In the genomic region with DNA sequence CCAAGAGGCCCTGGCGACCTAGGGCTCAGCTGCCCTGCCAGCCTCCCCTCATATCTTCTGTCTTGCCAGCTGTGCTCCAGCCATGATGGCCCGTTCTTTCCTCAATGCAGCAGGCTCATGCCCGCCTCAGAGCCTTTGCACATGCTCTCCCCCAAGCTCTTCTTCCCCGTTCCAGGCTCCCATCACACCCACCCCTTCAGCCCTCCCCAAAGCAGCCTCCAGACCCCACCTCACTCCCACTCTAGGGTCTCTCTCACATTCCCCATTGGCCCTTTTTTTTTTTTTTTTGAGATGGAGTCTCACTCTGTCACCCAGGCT, we compare ENCODE assay signal across 1 cellular context.
TF ChIP-seq lines count a peak whose summit lies in the region.

No MANE protein-coding gene starts in this region.

TF ChIP-seq in HCT116, 20 proteins besides CTCF, POLR2A, EP300 and RAD21:
- TF ChIP-seq EZH2phosphoT487 (IDR thresholded peaks at IDR 0.05; ENCODE audit: borderline replicate concordance) (no peak), EGR1 (IDR thresholded peaks at IDR 0.05; ENCODE audit: low read depth) (no peak), CEBPB (IDR thresholded peaks at IDR 0.05; ENCODE audit: low read depth) (no peak), CBX3 (IDR thresholded peaks at IDR 0.05; ENCODE audit: low read depth) (no peak), SIN3A (IDR thresholded peaks at IDR 0.05; ENCODE audit: low read depth) (no peak), ELF1 (IDR thresholded peaks at IDR 0.05; ENCODE audit: borderline replicate concordance, low read depth) (no peak), EZH2 (IDR thresholded peaks at IDR 0.05) (no peak), POLR2AphosphoS5 (IDR thresholded peaks at IDR 0.05; ENCODE audit: low read depth, low read length) (no peak), JUND (IDR thresholded peaks at IDR 0.05) (no peak)
- TF ChIP-seq, protein P1, sequence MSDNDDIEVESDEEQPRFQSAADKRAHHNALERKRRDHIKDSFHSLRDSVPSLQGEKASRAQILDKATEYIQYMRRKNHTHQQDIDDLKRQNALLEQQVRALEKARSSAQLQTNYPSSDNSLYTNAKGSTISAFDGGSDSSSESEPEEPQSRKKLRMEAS (IDR thresholded peaks at IDR 0.05) = no peak
- TF ChIP-seq, protein P2, sequence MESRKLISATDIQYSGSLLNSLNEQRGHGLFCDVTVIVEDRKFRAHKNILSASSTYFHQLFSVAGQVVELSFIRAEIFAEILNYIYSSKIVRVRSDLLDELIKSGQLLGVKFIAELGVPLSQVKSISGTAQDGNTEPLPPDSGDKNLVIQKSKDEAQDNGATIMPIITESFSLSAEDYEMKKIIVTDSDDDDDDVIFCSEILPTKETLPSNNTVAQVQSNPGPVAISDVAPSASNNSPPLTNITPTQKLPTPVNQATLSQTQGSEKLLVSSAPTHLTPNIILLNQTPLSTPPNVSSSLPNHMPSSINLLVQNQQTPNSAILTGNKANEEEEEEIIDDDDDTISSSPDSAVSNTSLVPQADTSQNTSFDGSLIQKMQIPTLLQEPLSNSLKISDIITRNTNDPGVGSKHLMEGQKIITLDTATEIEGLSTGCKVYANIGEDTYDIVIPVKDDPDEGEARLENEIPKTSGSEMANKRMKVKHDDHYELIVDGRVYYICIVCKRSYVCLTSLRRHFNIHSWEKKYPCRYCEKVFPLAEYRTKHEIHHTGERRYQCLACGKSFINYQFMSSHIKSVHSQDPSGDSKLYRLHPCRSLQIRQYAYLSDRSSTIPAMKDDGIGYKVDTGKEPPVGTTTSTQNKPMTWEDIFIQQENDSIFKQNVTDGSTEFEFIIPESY (IDR thresholded peaks at IDR 0.05; ENCODE audit: extremely low read depth, insufficient replicate concordance, low read length) = no peak
- TF ChIP-seq, protein P3, sequence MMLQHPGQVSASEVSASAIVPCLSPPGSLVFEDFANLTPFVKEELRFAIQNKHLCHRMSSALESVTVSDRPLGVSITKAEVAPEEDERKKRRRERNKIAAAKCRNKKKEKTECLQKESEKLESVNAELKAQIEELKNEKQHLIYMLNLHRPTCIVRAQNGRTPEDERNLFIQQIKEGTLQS (IDR thresholded peaks at IDR 0.05) = no peak
